Comparison of ENCODE assay signal across 1 cellular context in genomic region chr7:5425507-5426225, GRCh38.
TF ChIP-seq lines count a peak whose summit lies in the region.

No MANE protein-coding gene starts in this region.

TF ChIP-seq in HepG2, 621 proteins besides CTCF, POLR2A, EP300 and RAD21 (continued from another document and continues in another):
- TF ChIP-seq HDAC1 (CRISPR knock-in tag; IDR thresholded peaks at IDR 0.05), result peak; percentile 51; the same call in 1 of the 2 replicates
- TF ChIP-seq PTBP1 (IDR thresholded peaks at IDR 0.05; ENCODE audit: low read depth, low read length, poor library complexity, severe bottlenecking), result peak; percentile 89
- no peak for TF ChIP-seq GLI4 (CRISPR knock-in tag; IDR thresholded peaks at IDR 0.05; ENCODE audit: borderline replicate concordance)
- no peak for TF ChIP-seq RERE (CRISPR knock-in tag; IDR thresholded peaks at IDR 0.05; ENCODE audit: low read depth)
- no peak for TF ChIP-seq ATF2 (CRISPR knock-in tag; IDR thresholded peaks at IDR 0.05)
- no peak for TF ChIP-seq ZNF768 (CRISPR knock-in tag; IDR thresholded peaks at IDR 0.05)
- no peak for TF ChIP-seq NFRKB (IDR thresholded peaks at IDR 0.05)
- TF ChIP-seq AFF4 (CRISPR knock-in tag; IDR thresholded peaks at IDR 0.05), result peak; percentile 76
- TF ChIP-seq DDIT3 (CRISPR knock-in tag; IDR thresholded peaks at IDR 0.05), result no peak
- TF ChIP-seq STAT5B (CRISPR knock-in tag; IDR thresholded peaks at IDR 0.05), result no peak
- no peak for TF ChIP-seq ZNF883 (CRISPR knock-in tag; IDR thresholded peaks at IDR 0.05; ENCODE audit: not compliant biosample characterization)
- TF ChIP-seq SKIL (CRISPR knock-in tag; IDR thresholded peaks at IDR 0.05; ENCODE audit: borderline replicate concordance), result 0 out of 2 replicates have a peak, but pooled peaks have one; percentile 21
- no peak for TF ChIP-seq REPIN1 (CRISPR knock-in tag; IDR thresholded peaks at IDR 0.05; ENCODE audit: borderline replicate concordance, low read depth)
- TF ChIP-seq TBX2 (CRISPR knock-in tag; IDR thresholded peaks at IDR 0.05; ENCODE audit: borderline replicate concordance), result peak; percentile 63
- TF ChIP-seq ZNF672 (CRISPR knock-in tag; IDR thresholded peaks at IDR 0.05), result no peak
- TF ChIP-seq SIX1 (CRISPR knock-in tag; IDR thresholded peaks at IDR 0.05; ENCODE audit: borderline replicate concordance), result 0 out of 2 replicates have a peak, but pooled peaks have one; percentile 6
- TF ChIP-seq MXD4 (CRISPR knock-in tag; IDR thresholded peaks at IDR 0.05), result no peak
- TF ChIP-seq ZBTB7B (CRISPR knock-in tag; IDR thresholded peaks at IDR 0.05), result peak; percentile 53; the same call in 1 of the 2 replicates
- no peak for TF ChIP-seq MAF1 (CRISPR knock-in tag; IDR thresholded peaks at IDR 0.05; ENCODE audit: borderline replicate concordance)
- TF ChIP-seq CREM (IDR thresholded peaks at IDR 0.05), result peak; percentile 49; the same call in 1 of the 2 replicates
- no peak for TF ChIP-seq CREM (CRISPR knock-in tag; IDR thresholded peaks at IDR 0.05)
- TF ChIP-seq HMG20A (CRISPR knock-in tag; IDR thresholded peaks at IDR 0.05; ENCODE audit: borderline replicate concordance), result 0 out of 2 replicates have a peak, but pooled peaks have one; percentile 4
- no peak for TF ChIP-seq ZNF256 (CRISPR knock-in tag; conservative IDR thresholded peaks at IDR 0.05)
- TF ChIP-seq REST (IDR thresholded peaks at IDR 0.05; ENCODE audit: borderline replicate concordance in 1 of 2, low read depth in 1 of 2, low read length in 2 of 2), result peak in 1 of 2 experiments; percentile 73; a peak in 2 of 4 replicates
- no peak for TF ChIP-seq MAX (IDR thresholded peaks at IDR 0.05)
- no peak; the same call in 1 of the 2 replicates for TF ChIP-seq ONECUT2 (CRISPR knock-in tag; IDR thresholded peaks at IDR 0.05)
- 0 out of 2 replicates have a peak, but pooled peaks have one; percentile 21 for TF ChIP-seq HES4 (CRISPR knock-in tag; IDR thresholded peaks at IDR 0.05; ENCODE audit: borderline replicate concordance)
- 0 out of 2 replicates have a peak, but pooled peaks have one; percentile 33 for TF ChIP-seq ZMYM4 (CRISPR knock-in tag; IDR thresholded peaks at IDR 0.05)
- no peak; the same call in 1 of the 2 replicates for TF ChIP-seq BORCS8-MEF2B (CRISPR knock-in tag; IDR thresholded peaks at IDR 0.05)
- TF ChIP-seq ZNF747 (CRISPR knock-in tag; IDR thresholded peaks at IDR 0.05; ENCODE audit: borderline replicate concordance), result peak; percentile 68; the same call in 1 of the 2 replicates
- no peak for TF ChIP-seq NR0B2 (CRISPR knock-in tag; IDR thresholded peaks at IDR 0.05)
- TF ChIP-seq ZNF3 (CRISPR knock-in tag; IDR thresholded peaks at IDR 0.05), result 0 out of 2 replicates have a peak, but pooled peaks have one; percentile 8
- TF ChIP-seq RAD51 (IDR thresholded peaks at IDR 0.05; ENCODE audit: borderline replicate concordance), result no peak
- no peak for TF ChIP-seq ZNF597 (CRISPR knock-in tag; IDR thresholded peaks at IDR 0.05)
- peak; percentile 30; the same call in 1 of the 2 replicates for TF ChIP-seq DPF2 (CRISPR knock-in tag; IDR thresholded peaks at IDR 0.05; ENCODE audit: borderline replicate concordance, low read depth)
- no peak for TF ChIP-seq ZNF703 (CRISPR knock-in tag; IDR thresholded peaks at IDR 0.05; ENCODE audit: borderline replicate concordance)
- no peak; the same call in 1 of the 2 replicates for TF ChIP-seq IKZF5 (CRISPR knock-in tag; IDR thresholded peaks at IDR 0.05)
- TF ChIP-seq ZSCAN31 (CRISPR knock-in tag; IDR thresholded peaks at IDR 0.05; ENCODE audit: low read depth), result no peak; the same call in 1 of the 2 replicates
